9 cellular contexts compared by ENCODE assay signal in genomic region chr20:48750941-48751620, GRCh38.
DNase-seq lines count a peak whose midpoint lies in the region; ATAC-seq, FAIRE-seq and TF ChIP-seq lines count a peak whose summit lies in the region.
"Had no signal": no experiment of that assay in that cellular context is flagged by ENCODE, and none has a peak within 500 bp of the region (broad histone marks: within the 10 kb centered on the region; RNA-seq: fewer than 3 reads in every experiment).

No MANE protein-coding gene starts in this region.

- no peaks in the 10 kb centered on the region for H4K20me1 ChIP-seq in astrocyte (ENCODE audit: insufficient read depth, low read length)

- FAIRE-seq in GM12891 (lab: Jason Lieb, UNC) (peak; percentile 83), astrocyte (lab: Jason Lieb, UNC) (no peak)
- FAIRE-seq: colon had no signal

- H3K4me1 Mint-ChIP-seq in astrocyte (ENCODE audit: low read depth, unreplicated experiment), result peaks cover 2% of the 10 kb centered on the region

- H3K79me2 ChIP-seq in astrocyte (ENCODE audit: insufficient read depth, low read length), result no peaks in the 10 kb centered on the region

- TF ChIP-seq CTCF in astrocyte (IDR thresholded peaks at IDR 0.05; ENCODE audit: insufficient read depth, low read depth, low read length) (no peak), left lung (IDR thresholded peaks at IDR 0.05) (no peak), upper lobe of left lung (IDR thresholded peaks at IDR 0.05) (no peak)

- H3K9me3 ChIP-seq in NT2/D1 (ENCODE audit: insufficient read depth, low read length), result peaks cover 21% of the 10 kb centered on the region; the same call in 1 of the 2 replicates
- peaks cover 3% of the 10 kb centered on the region for H3K9me3 ChIP-seq in astrocyte (ENCODE audit: insufficient read depth, low read depth, low read length)
- H3K9me3 ChIP-seq in left lung, result no peaks in the 10 kb centered on the region
- H3K9me3 ChIP-seq in upper lobe of left lung, result peaks cover 0 to 6% (median 2%) of the 10 kb centered on the region in 4 donors

- TF ChIP-seq EP300 in upper lobe of left lung (IDR thresholded peaks at IDR 0.05), result peak in 2 of 4 donors; percentile 66 to 92

- H2AFZ ChIP-seq in astrocyte (ENCODE audit: low read depth, low read length), result peak overlapping the region; percentile 64

- intact Hi-C loops in left lung (cut with DNase I), result no loop called here

- peak overlapping the region; percentile 60 for H3K4me2 ChIP-seq in astrocyte (ENCODE audit: low read length)

- H3K36me3 Mint-ChIP-seq in astrocyte (ENCODE audit: low read depth, unreplicated experiment), result peaks cover 1% of the 10 kb centered on the region

- no peak for TF ChIP-seq POLR2A in GM12891 (IDR thresholded peaks at IDR 0.05; ENCODE audit: low read depth, low read length)
- TF ChIP-seq POLR2A in upper lobe of left lung (IDR thresholded peaks at IDR 0.05), result no peak

- H3K36me3 ChIP-seq in NT2/D1 (ENCODE audit: insufficient read depth, insufficient read length, low read length) (no peaks in the 10 kb centered on the region), astrocyte (ENCODE audit: insufficient read depth, low read length) (no peaks in the 10 kb centered on the region), left lung (peaks cover 0 to 8% of the 10 kb centered on the region in 2 donors), upper lobe of left lung (peaks cover 0 to 3% (median 0%) of the 10 kb centered on the region in 4 donors)

- DNase-seq in GM12891 (ENCODE audit: insufficient read length, low spot score), result no peak
- DNase-seq in NT2/D1 (ENCODE audit: low read depth, low spot score), result peak; percentile 88
- DNase-seq in astrocyte (ENCODE audit: low read depth), result peak; percentile 12
- DNase-seq in left lung, result peak; percentile 60 to 90
- DNase-seq in upper lobe of left lung, result peak; percentile 37 to 87
- no peak for DNase-seq in H4 (ENCODE audit: low spot score)

- H3K27me3 ChIP-seq in NT2/D1 (ENCODE audit: insufficient read depth, insufficient read length) (no peaks in the 10 kb centered on the region), astrocyte (ENCODE audit: insufficient read depth, low read length) (no peaks in the 10 kb centered on the region), left lung (peaks cover 0 to 17% of the 10 kb centered on the region in 2 donors), upper lobe of left lung (no peaks in the 10 kb centered on the region)

- no peak overlapping the region for H3K4me3 Mint-ChIP-seq in astrocyte (ENCODE audit: unreplicated experiment)

- H3K27ac ChIP-seq in astrocyte (ENCODE audit: low read depth, low read length) (no peak overlapping the region), left lung (peak overlapping the region; percentile 39 to 85), upper lobe of left lung (peak overlapping the region; percentile 75 to 83 (median 78))

- ATAC-seq in left lung, result peak; percentile 80
- peak; percentile 68 to 74 for ATAC-seq in upper lobe of left lung (ENCODE audit: low FRiP score in 2 of 2)
- ATAC-seq in HG03565 (IDR thresholded peaks at IDR 0.05; ENCODE audit: unreplicated experiment), result no peak
- no peak for ATAC-seq in GM19328 (IDR thresholded peaks at IDR 0.05; ENCODE audit: unreplicated experiment)

- H3K27ac Mint-ChIP-seq in astrocyte (ENCODE audit: unreplicated experiment), result no peak overlapping the region

- H3K27me3 Mint-ChIP-seq in astrocyte (ENCODE audit: low read depth, unreplicated experiment), result peaks cover 21% of the 10 kb centered on the region

- H3K9ac ChIP-seq in NT2/D1 (ENCODE audit: insufficient read length, low read depth) (no peak overlapping the region), astrocyte (ENCODE audit: low read length) (no peak overlapping the region)

- H3K4me3 ChIP-seq in NT2/D1 (ENCODE audit: insufficient read length, low read depth) (no peak overlapping the region), astrocyte (ENCODE audit: insufficient read depth, low read depth, low read length) (no peak overlapping the region), left lung (no peak overlapping the region), upper lobe of left lung (no peak overlapping the region)

- peaks cover 2% of the 10 kb centered on the region for H3K9me3 Mint-ChIP-seq in astrocyte (ENCODE audit: unreplicated experiment)

- H3K4me1 ChIP-seq in NT2/D1 (ENCODE audit: insufficient read depth, insufficient read length) (peaks cover 26% of the 10 kb centered on the region), astrocyte (ENCODE audit: insufficient read depth, low read length) (peaks cover 6% of the 10 kb centered on the region), left lung (peaks cover 0 to 89% of the 10 kb centered on the region in 2 donors), upper lobe of left lung (peaks cover 32 to 63% (median 60%) of the 10 kb centered on the region in 4 donors)

- 32 to 55% methylated on average over 6 to 14 of the region's 17 CpGs for WGBS in upper lobe of left lung, 2 donors

TF ChIP-seq in GM12891, 5 proteins besides CTCF, POLR2A, EP300 and RAD21:
- TF ChIP-seq POLR2AphosphoS5 (IDR thresholded peaks at IDR 0.05; ENCODE audit: low read depth, low read length), result no peak
- TF ChIP-seq POU2F2 (IDR thresholded peaks at IDR 0.05; ENCODE audit: low read depth, low read length), result no peak
- no peak for TF ChIP-seq SPI1 (IDR thresholded peaks at IDR 0.05; ENCODE audit: low read depth, low read length)
- TF ChIP-seq TAF1 (IDR thresholded peaks at IDR 0.05; ENCODE audit: low read depth, low read length), result no peak
- TF ChIP-seq PAX5 (IDR thresholded peaks at IDR 0.05; ENCODE audit: insufficient read depth, low read length, severe bottlenecking), result no peak

Comparison
In these comparisons a context has a peak if more than half of its experiments do, and no peak if none do; other contexts are left out.
1. DNase-seq: peak in NT2/D1 (single experiment), astrocyte (single experiment), left lung (2 of 2) and upper lobe of left lung (2 of 2); none in GM12891 (single experiment) and H4 (single experiment).
2. ATAC-seq: peak in left lung (single experiment) and upper lobe of left lung (2 of 2); none in HG03565 (single experiment) and GM19328 (single experiment).